In the genomic region with DNA sequence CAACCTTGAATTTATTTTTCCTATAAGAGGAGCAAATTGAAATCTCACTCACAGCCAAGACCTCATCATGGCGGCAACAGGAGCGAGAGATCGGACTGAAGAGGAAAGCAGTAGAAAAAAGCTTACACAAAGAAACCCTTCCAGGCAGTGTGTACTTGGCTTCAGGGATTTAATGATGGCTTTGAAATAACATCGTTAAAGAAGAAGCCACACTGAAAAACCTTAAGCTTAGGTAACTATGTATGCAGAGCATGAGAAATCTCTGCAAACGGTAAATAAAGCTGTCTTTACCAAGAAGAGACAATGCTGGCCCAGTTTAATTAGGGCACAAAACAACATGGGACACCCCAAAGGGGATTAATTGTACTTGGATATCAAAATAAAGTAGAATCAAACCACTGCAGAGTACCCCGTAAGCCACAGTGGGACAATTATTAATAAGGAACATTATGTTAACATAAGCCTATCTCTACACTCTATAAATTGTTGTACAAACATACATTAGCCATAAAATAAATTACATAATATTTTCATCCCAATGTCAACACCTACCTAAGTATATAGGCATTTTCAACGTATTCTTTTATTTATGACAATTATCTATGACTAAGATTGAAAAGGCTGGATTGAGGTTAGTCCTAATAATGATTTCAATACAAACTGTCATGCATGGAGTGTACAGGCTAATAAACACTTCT, we compare ENCODE assay signal across 22 cellular contexts.
A peak's percentile ranks its signal among the peaks of the same experiment; 100 is the strongest.
DNase-seq lines count a peak whose midpoint lies in the region; ATAC-seq and TF ChIP-seq lines count a peak whose summit lies in the region.
"Had no signal": no experiment of that assay in that cellular context is flagged by ENCODE, and none has a peak within 500 bp of the region (broad histone marks: within the 10 kb centered on the region; RNA-seq: fewer than 3 reads in every experiment).

No MANE protein-coding gene starts in this region.

- H3K79me2 ChIP-seq in PC-3 (ENCODE audit: low read length) = no peaks in the 10 kb centered on the region

- H3K27ac Mint-ChIP-seq in stimulated activated effector memory CD8-positive, alpha-beta T cell treated with anti-CD3 and anti-CD28 coated beads, Interleukin-12 subunit alpha, Interleukin-12 subunit beta, amount 100 ng/mL, for 72 hours = no peak overlapping the region
- H3K27ac Mint-ChIP-seq: CD4-positive, alpha-beta memory T cell; HFFc6 had no signal

- ATAC-seq in PC-3 (peak; percentile 88), GM19328 (IDR thresholded peaks at IDR 0.05; ENCODE audit: unreplicated experiment) (no peak)
- no peak for ATAC-seq in stimulated activated effector memory CD8-positive, alpha-beta T cell treated with anti-CD3 and anti-CD28 coated beads, Interleukin-12 subunit alpha, Interleukin-12 subunit beta, amount 100 ng/mL, for 72 hours
- ATAC-seq: A549 had no signal

- CTCF ChIA-PET in PC-3 (lab: Charles Lee) = no interaction called here

- no peaks in the 10 kb centered on the region for H4K20me1 ChIP-seq in PC-3 (ENCODE audit: low read length)
- H4K20me1 ChIP-seq: BLaER1 treated with 17β-estradiol and CSF1 and Interleukin-3, amounts not matched to agents 10 nM and 100 nM had no signal

- POLR2A ChIA-PET in PC-3 (lab: Charles Lee; ENCODE audit: unreplicated experiment) = no interaction called here

- no peaks in the 10 kb centered on the region for H3F3A ChIP-seq in PC-3 (ENCODE audit: low read length, unreplicated experiment)

- no peak overlapping the region for H3K4me3 Mint-ChIP-seq in stimulated activated effector memory CD8-positive, alpha-beta T cell treated with anti-CD3 and anti-CD28 coated beads, Interleukin-12 subunit alpha, Interleukin-12 subunit beta, amount 100 ng/mL, for 72 hours
- H3K4me3 Mint-ChIP-seq: CD4-positive, alpha-beta memory T cell; HFFc6 had no signal

- H3K4me1 ChIP-seq in PC-3 (ENCODE audit: insufficient read depth, low read length) = no peaks in the 10 kb centered on the region
- H3K4me1 ChIP-seq: A549, BE2C, HAP-1 had no signal

- TF ChIP-seq CTCF in PC-3 (conservative IDR thresholded peaks at IDR 0.05; ENCODE audit: low read depth, low read length) = no peak

- no peak overlapping the region for H3K27ac ChIP-seq in PC-3 (ENCODE audit: low read length)
- H3K27ac ChIP-seq: A549; BLaER1 treated with 17β-estradiol and CSF1 and Interleukin-3, amounts not matched to agents 10 nM and 100 nM had no signal

- no peaks in the 10 kb centered on the region for H3K9me3 ChIP-seq in PC-3 (ENCODE audit: low read length)
- H3K9me3 ChIP-seq: A549, BE2C, HAP-1 had no signal

- intact Hi-C loops in PC-3 (cut with micrococcal nuclease) = no loop called here

- H3K36me3 Mint-ChIP-seq in stimulated activated effector memory CD8-positive, alpha-beta T cell treated with anti-CD3 and anti-CD28 coated beads, Interleukin-12 subunit alpha, Interleukin-12 subunit beta, amount 100 ng/mL, for 72 hours = no peaks in the 10 kb centered on the region
- H3K36me3 Mint-ChIP-seq: CD4-positive, alpha-beta memory T cell had no signal

- H3K4me1 Mint-ChIP-seq in stimulated activated effector memory CD8-positive, alpha-beta T cell treated with anti-CD3 and anti-CD28 coated beads, Interleukin-12 subunit alpha, Interleukin-12 subunit beta, amount 100 ng/mL, for 72 hours = no peaks in the 10 kb centered on the region
- H3K4me1 Mint-ChIP-seq: CD4-positive, alpha-beta memory T cell had no signal

- H3K9ac ChIP-seq in PC-3 (ENCODE audit: low read length) = no peak overlapping the region
- H3K9ac ChIP-seq: BLaER1 treated with 17β-estradiol and CSF1 and Interleukin-3, amounts not matched to agents 10 nM and 100 nM had no signal

- peaks cover 8% of the 10 kb centered on the region for H3K9me3 Mint-ChIP-seq in stimulated activated effector memory CD8-positive, alpha-beta T cell treated with anti-CD3 and anti-CD28 coated beads, Interleukin-12 subunit alpha, Interleukin-12 subunit beta, amount 100 ng/mL, for 72 hours

- DNase-seq in NCI-H1417 (lab: John Stamatoyannopoulos, UW) (peak in 2 of 3 experiments; percentile 31 to 69), NCI-H1417 treated with DMSO at 0.1 percent for 48 hours (lab: John Stamatoyannopoulos, UW) (no peak), NCI-H1930 (lab: John Stamatoyannopoulos, UW) (peak; percentile 1 to 23), PC-3 (no peak), dedifferentiated amniotic fluid mesenchymal stem cell (ENCODE audit: extremely low spot score) (no peak)
- DNase-seq in stimulated activated effector memory CD8-positive, alpha-beta T cell treated with anti-CD3 and anti-CD28 coated beads, Interleukin-12 subunit alpha, Interleukin-12 subunit beta, amount 100 ng/mL, for 72 hours (ENCODE audit: low spot score in 2 of 2) = no peak
- DNase-seq: 8988T; ACHN; AML-193; BE2C; Calu3; CD4-positive, alpha-beta memory T cell; COR-L47; DMS53; DMS79 treated with DMSO at 0.1 percent for 48 hours; GF-D8; GOT3; HFFc6 had no signal

- BruUV-seq in PC-3 (replicated peaks; lab: Mats Ljungman, UMichigan) = no TSS peak

- H3K4me2 ChIP-seq in PC-3 (ENCODE audit: low read length) = no peak overlapping the region
- H3K4me2 ChIP-seq: A549 had no signal

- H2AFZ ChIP-seq in PC-3 (ENCODE audit: low read length) = no peak overlapping the region

- no peaks in the 10 kb centered on the region for H3K9me2 ChIP-seq in PC-3 (replicated peaks; ENCODE audit: low read length)

- H3K36me3 ChIP-seq in PC-3 (ENCODE audit: low read depth, low read length) = no peaks in the 10 kb centered on the region
- H3K36me3 ChIP-seq: BE2C; BLaER1 treated with 17β-estradiol and CSF1 and Interleukin-3, amounts not matched to agents 10 nM and 100 nM; HAP-1 had no signal

- H3K4me3 ChIP-seq in PC-3 (ENCODE audit: low read length) = no peak overlapping the region
- H3K4me3 ChIP-seq: A549; BLaER1 treated with 17β-estradiol and CSF1 and Interleukin-3, amounts not matched to agents 10 nM and 100 nM; HAP-1 had no signal

- H3K27me3 ChIP-seq in PC-3 (ENCODE audit: low read length) = no peaks in the 10 kb centered on the region
- H3K27me3 ChIP-seq: BE2C; BLaER1 treated with 17β-estradiol and CSF1 and Interleukin-3, amounts not matched to agents 10 nM and 100 nM had no signal

Comparison
In these comparisons a context has a peak if more than half of its experiments do, and no peak if none do; other contexts are left out.
1. DNase-seq: peak in NCI-H1417 (2 of 3) and NCI-H1930 (2 of 2); none in NCI-H1417 treated with DMSO at 0.1 percent for 48 hours (single experiment), PC-3 (single experiment), stimulated activated effector memory CD8-positive, alpha-beta T cell treated with anti-CD3 and anti-CD28 coated beads, Interleukin-12 subunit alpha, Interleukin-12 subunit beta, amount 100 ng/mL, for 72 hours (0 of 2) and dedifferentiated amniotic fluid mesenchymal stem cell (single experiment).